15 cellular contexts compared by ENCODE assay signal in the genomic region with DNA sequence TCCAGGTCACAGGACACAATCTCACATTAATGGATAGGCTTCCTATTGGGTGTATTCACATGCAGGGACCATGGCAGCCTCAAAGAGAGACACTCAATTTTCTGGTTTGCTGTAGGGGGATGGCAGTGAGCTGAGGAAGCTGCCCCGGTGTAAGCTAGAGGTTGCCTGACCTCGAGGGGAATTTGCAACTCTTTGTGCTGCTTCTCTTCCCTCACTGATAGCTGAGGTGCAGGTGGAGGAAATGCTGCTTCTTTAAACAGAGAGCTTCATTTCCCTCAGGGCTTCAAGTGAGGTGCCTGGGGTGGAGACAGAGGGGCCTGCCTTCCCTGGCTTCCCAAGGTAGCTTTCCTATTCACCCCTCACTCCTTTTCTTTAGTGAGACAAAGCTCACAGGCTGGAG.
"Had no signal": no experiment of that assay in that cellular context is flagged by ENCODE, and none has a peak within 500 bp of the region (broad histone marks: within the 10 kb centered on the region; RNA-seq: fewer than 3 reads in every experiment).

No MANE protein-coding gene starts in this region.

- FAIRE-seq: urothelium cell line had no signal

- H3K27me3 ChIP-seq: ascending aorta, cardiac muscle cell, hepatocyte, left lung, tibial artery had no signal

- ATAC-seq: activated CD4-positive, alpha-beta T cell treated with anti-CD3 and anti-CD28 coated beads for 36 hours; esophagus mucosa; left lung; mucosa of descending colon; natural killer cell had no signal

- H3K27ac Mint-ChIP-seq: activated naive CD4-positive, alpha-beta T cell treated with anti-CD3 and anti-CD28 coated beads for 36 hours; natural killer cell had no signal

- H3K4me3 Mint-ChIP-seq: activated CD4-positive, alpha-beta T cell treated with anti-CD3 and anti-CD28 coated beads for 36 hours; activated naive CD4-positive, alpha-beta T cell treated with anti-CD3 and anti-CD28 coated beads for 36 hours; natural killer cell had no signal

- H3K36me3 ChIP-seq: ascending aorta, cardiac muscle cell, left lung, tibial artery, WERI-Rb-1 had no signal

- H3K79me2 ChIP-seq: hepatocyte had no signal

- H3K4me3 ChIP-seq: ascending aorta, cardiac muscle cell, hepatocyte, left lung, mucosa of descending colon, tibial artery had no signal

- H3K4me1 ChIP-seq: ascending aorta had no signal

- H3K27me3 Mint-ChIP-seq: activated CD4-positive, alpha-beta T cell treated with anti-CD3 and anti-CD28 coated beads for 36 hours had no signal

- H2AFZ ChIP-seq: hepatocyte had no signal

- DNase-seq: activated CD4-positive, alpha-beta T cell treated with anti-CD3 and anti-CD28 coated beads for 36 hours; activated naive CD4-positive, alpha-beta T cell treated with anti-CD3 and anti-CD28 coated beads for 36 hours; islet precursor cell; left lung; mammary epithelial cell; mucosa of descending colon; natural killer cell; stimulated activated naive CD4-positive, alpha-beta T cell; tibial artery; WERI-Rb-1 had no signal

- H3K4me2 ChIP-seq: hepatocyte had no signal

- H3K9me3 Mint-ChIP-seq: natural killer cell had no signal

- H3K36me3 Mint-ChIP-seq: natural killer cell had no signal

- H3K27ac ChIP-seq: ascending aorta, cardiac muscle cell, hepatocyte, left lung, tibial artery, WERI-Rb-1 had no signal
